Comparison of ENCODE assay signal across 8 cellular contexts in the genomic region with DNA sequence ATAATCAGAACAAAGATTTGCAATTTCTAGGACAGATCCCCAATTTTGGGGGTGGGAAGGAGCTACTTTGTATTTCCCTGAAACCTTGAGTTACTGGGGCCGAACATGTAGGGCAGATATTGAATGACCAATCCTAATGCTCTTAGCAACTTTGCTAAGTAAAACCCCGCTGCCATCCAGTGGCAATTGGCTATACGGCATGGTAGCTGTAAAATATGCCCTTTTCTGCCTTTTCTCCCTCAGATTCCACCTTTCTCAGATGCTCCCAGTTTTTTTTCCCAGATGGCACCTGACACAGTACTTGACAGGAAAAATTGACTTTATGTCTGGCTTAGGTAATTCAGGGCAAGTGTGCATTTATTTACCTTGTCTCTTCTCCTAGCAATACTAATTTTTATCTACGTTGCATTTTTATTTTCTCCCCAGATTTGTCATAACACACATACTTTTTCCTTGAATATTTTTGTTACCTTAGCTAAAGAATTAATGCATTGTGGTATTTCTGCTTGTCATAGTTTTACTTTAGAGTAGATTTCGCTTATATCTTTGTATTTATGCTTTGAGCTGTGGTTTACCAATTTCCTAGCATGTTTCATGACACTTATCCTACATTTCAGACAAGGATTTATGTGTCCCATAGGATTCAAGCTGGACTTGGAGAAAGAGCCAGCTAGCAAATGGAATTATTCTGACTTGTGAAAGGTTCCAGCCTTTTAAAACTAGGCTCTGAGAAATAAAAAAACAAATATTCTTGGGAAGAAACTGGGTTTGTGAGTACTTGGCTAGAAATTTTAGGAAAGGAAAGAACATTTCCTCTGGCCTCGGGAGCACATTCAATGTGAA. TPM values are rescaled to one million over a fixed set of nuclear protein-coding genes. Genes with fewer than 3 reads are reported as not detected.
DNase-seq lines count a peak whose midpoint lies in the region; ATAC-seq and TF ChIP-seq lines count a peak whose summit lies in the region.

No MANE protein-coding gene starts in this region.

- peak; percentile 6 for DNase-seq in NK-92 treated with Interleukin-12 subunit alpha and Interleukin-12 subunit beta, amount 100 ng/mL, for 24 hours (lab: John Stamatoyannopoulos, UW)
- DNase-seq in NK-92 (lab: John Stamatoyannopoulos, UW; ENCODE audit: unreplicated experiment): no peak
- DNase-seq in NCI-H460 (ENCODE audit: extremely low read depth, low read depth): peak; percentile 53
- DNase-seq in activated T-cell treated with anti-CD3 and anti-CD28 coated beads, Interleukin-2, amount 50 U/mL, for 24 hours: no peak
- peak; percentile 85 for DNase-seq in fibroblast of pulmonary artery (ENCODE audit: low read depth)
- DNase-seq in nephron progenitor cell: peak; percentile 63
- DNase-seq in ureter (ENCODE audit: low spot score): peak; percentile 68

- peak overlapping the region; percentile 66 for H3K27ac Mint-ChIP-seq in activated T-cell treated with anti-CD3 and anti-CD28 coated beads, Interleukin-2, amount 50 U/mL, for 24 hours
- no peak overlapping the region for H3K27ac Mint-ChIP-seq in nephron progenitor cell

- ATAC-seq in HG02870 (IDR thresholded peaks at IDR 0.05; ENCODE audit: unreplicated experiment): peak; percentile 69

- H3K4me3 Mint-ChIP-seq in activated T-cell treated with anti-CD3 and anti-CD28 coated beads, Interleukin-2, amount 50 U/mL, for 24 hours: no peak overlapping the region
- H3K4me3 Mint-ChIP-seq in nephron progenitor cell: peak overlapping the region; percentile 9

- peaks cover 93% of the 10 kb centered on the region for H3K4me1 Mint-ChIP-seq in activated T-cell treated with anti-CD3 and anti-CD28 coated beads, Interleukin-2, amount 50 U/mL, for 24 hours (ENCODE audit: low read depth)
- H3K4me1 Mint-ChIP-seq in nephron progenitor cell: peaks cover 94% of the 10 kb centered on the region

- H3K4me3 ChIP-seq in fibroblast of pulmonary artery (replicated peaks; ENCODE audit: low read depth, low read length): no peak overlapping the region

- peaks cover 3% of the 10 kb centered on the region for H3K36me3 Mint-ChIP-seq in activated T-cell treated with anti-CD3 and anti-CD28 coated beads, Interleukin-2, amount 50 U/mL, for 24 hours (ENCODE audit: low read depth)
- H3K36me3 Mint-ChIP-seq in nephron progenitor cell (ENCODE audit: low read depth): peaks cover 16% of the 10 kb centered on the region

- no peaks in the 10 kb centered on the region for H3K9me3 Mint-ChIP-seq in activated T-cell treated with anti-CD3 and anti-CD28 coated beads, Interleukin-2, amount 50 U/mL, for 24 hours
- no peaks in the 10 kb centered on the region for H3K9me3 Mint-ChIP-seq in nephron progenitor cell

- peak; percentile 91 for TF ChIP-seq CTCF in fibroblast of pulmonary artery (IDR thresholded peaks at IDR 0.05; ENCODE audit: low read length, missing control alignments)
- TF ChIP-seq CTCF in nephron progenitor cell (IDR thresholded peaks at IDR 0.05): peak; percentile 82

- H3K27me3 Mint-ChIP-seq in activated T-cell treated with anti-CD3 and anti-CD28 coated beads, Interleukin-2, amount 50 U/mL, for 24 hours: no peaks in the 10 kb centered on the region
- peaks cover 2% of the 10 kb centered on the region for H3K27me3 Mint-ChIP-seq in nephron progenitor cell (ENCODE audit: low read depth, poor library complexity)

RNA-seq across cellular contexts. Expression of a gene that starts 37.3 kb away (rescaled TPM):
- 26.9 and 40.9 TPM in 2 replicates for total RNA-seq in NCI-H460 (2014; rRNA removed; shearing (Covaris generic))
- 2.6 and 4.3 TPM in 2 replicates for polyA plus RNA-seq in NCI-H460 (2014; cell fraction: nucleus; rRNA removed)
- total RNA-seq in ureter: 185 TPM

Comparison
In these comparisons a context has a peak if more than half of its experiments do, and no peak if none do; other contexts are left out.
1. DNase-seq: peak in NK-92 treated with Interleukin-12 subunit alpha and Interleukin-12 subunit beta, amount 100 ng/mL, for 24 hours (single experiment), NCI-H460 (single experiment), fibroblast of pulmonary artery (single experiment), nephron progenitor cell (single experiment) and ureter (single experiment); none in NK-92 (single experiment) and activated T-cell treated with anti-CD3 and anti-CD28 coated beads, Interleukin-2, amount 50 U/mL, for 24 hours (single experiment).